ENCODE assay signal across 11 cellular contexts in genomic region chr10:101228682-101229274, GRCh38. TPM values are rescaled to one million over a fixed set of nuclear protein-coding genes. Genes with fewer than 3 reads are reported as not detected.
A peak's percentile ranks its signal among the peaks of the same experiment; 100 is the strongest.
DNase-seq lines count a peak whose midpoint lies in the region; ATAC-seq, FAIRE-seq and TF ChIP-seq lines count a peak whose summit lies in the region.
"Had no signal": no experiment of that assay in that cellular context is flagged by ENCODE, and none has a peak within 500 bp of the region (broad histone marks: within the 10 kb centered on the region; RNA-seq: fewer than 3 reads in every experiment).

No MANE protein-coding gene starts in this region.

- POLR2A ChIA-PET in HEK293 (lab: Yijun Ruan, JAX), result interaction anchor here (0.8 to 2.2 kb wide), 6 partner anchors 8 to 186 kb away, joined by 3 to 11 read pairs (median 4); no protein-coding TSS in a partner anchor

- peak overlapping the region; percentile 67; the same call in 1 of the 2 replicates for H3K27ac ChIP-seq in HEK293 (ENCODE audit: extremely low read depth, low read depth, low read length)
- no peak overlapping the region for H3K27ac ChIP-seq in parathyroid adenoma
- H3K27ac ChIP-seq in kidney (ENCODE audit: low read depth in 2 of 2, low read length in 2 of 2), result no peak overlapping the region
- H3K27ac ChIP-seq: PC-9 had no signal

- H2AFZ ChIP-seq in parathyroid adenoma, result no peak overlapping the region
- H2AFZ ChIP-seq: PC-9 had no signal

- H3K36me3 Mint-ChIP-seq in central memory CD8-positive, alpha-beta T cell (ENCODE audit: insufficient read depth), result peaks cover 5% of the 10 kb centered on the region

- no peak for ATAC-seq in central memory CD8-positive, alpha-beta T cell (replicated peaks; ENCODE audit: extremely low read depth, poor library complexity, severe bottlenecking)
- no peak for ATAC-seq in HG03457 (IDR thresholded peaks at IDR 0.05; ENCODE audit: unreplicated experiment)
- no peak for ATAC-seq in HG03135 (IDR thresholded peaks at IDR 0.05; ENCODE audit: unreplicated experiment)

- H3K4me3 ChIP-seq in HEK293 (ENCODE audit: low read depth, low read length) (peak overlapping the region; percentile 60), parathyroid adenoma (ENCODE audit: low read depth, low read length) (peak overlapping the region; percentile 20), kidney (ENCODE audit: low read length in 2 of 2) (no peak overlapping the region)
- H3K4me3 ChIP-seq: PC-9 had no signal

- H3K9me3 ChIP-seq in HEK293 (ENCODE audit: control insufficient read depth, insufficient read depth, low read depth, low read length) (no peaks in the 10 kb centered on the region), parathyroid adenoma (ENCODE audit: control insufficient read depth, low read length) (no peaks in the 10 kb centered on the region), kidney (ENCODE audit: control insufficient read depth in 1 of 2, low read length in 2 of 2) (no peaks in the 10 kb centered on the region)

- peak overlapping the region; percentile 57 for H3K4me3 Mint-ChIP-seq in central memory CD8-positive, alpha-beta T cell

- H3K36me3 ChIP-seq in HEK293 (ENCODE audit: control insufficient read depth in 2 of 2, insufficient read depth in 1 of 2, low read length in 2 of 2) (peaks cover 0 to 20% of the 10 kb centered on the region in 2 experiments; a peak in 1 of 3 replicates), parathyroid adenoma (ENCODE audit: control insufficient read depth, insufficient read depth, low read length) (no peaks in the 10 kb centered on the region), kidney (ENCODE audit: control insufficient read depth in 1 of 2, insufficient read depth in 2 of 2, low read length in 2 of 2) (no peaks in the 10 kb centered on the region)

- CTCF ChIA-PET in HEK293 (lab: Yijun Ruan, JAX), result interaction anchor here (0.7 to 2.4 kb wide), 7 partner anchors 13 to 238 kb away, joined by 3 to 19 read pairs (median 3); no protein-coding TSS in a partner anchor

- intact Hi-C loops in kidney (cut with DNase I), result no loop called here

- H3K4me1 Mint-ChIP-seq in central memory CD8-positive, alpha-beta T cell, result peaks cover 36% of the 10 kb centered on the region

- H3K79me2 ChIP-seq in parathyroid adenoma, result no peaks in the 10 kb centered on the region

- no peaks in the 10 kb centered on the region for H3K9me3 Mint-ChIP-seq in central memory CD8-positive, alpha-beta T cell

- DNase-seq in DMS53 (lab: John Stamatoyannopoulos, UW) (peak; percentile 48), DMS53 treated with DMSO at 0.1 percent for 48 hours (lab: John Stamatoyannopoulos, UW; ENCODE audit: unreplicated experiment) (no peak), kidney (no peak)
- no peak for DNase-seq in central memory CD8-positive, alpha-beta T cell (ENCODE audit: low spot score in 2 of 2)
- DNase-seq: 8988T, PC-9 had no signal

- no peak overlapping the region for H3K27ac Mint-ChIP-seq in central memory CD8-positive, alpha-beta T cell (ENCODE audit: low read depth)

- H3K27me3 Mint-ChIP-seq in central memory CD8-positive, alpha-beta T cell, result peaks cover 97% of the 10 kb centered on the region

- no peak for FAIRE-seq in kidney (lab: Jason Lieb, UNC)

- peak overlapping the region; percentile 65 for H3K4me2 ChIP-seq in parathyroid adenoma (ENCODE audit: low read length)
- H3K4me2 ChIP-seq: PC-9 had no signal

- H3K9ac ChIP-seq in parathyroid adenoma, result no peak overlapping the region
- H3K9ac ChIP-seq in kidney (ENCODE audit: low read length in 2 of 2), result no peak overlapping the region

- H3K4me1 ChIP-seq in HEK293 (ENCODE audit: control insufficient read depth, insufficient read depth, low read length), result peaks cover 9% of the 10 kb centered on the region
- H3K4me1 ChIP-seq in parathyroid adenoma, result no peaks in the 10 kb centered on the region
- peaks cover 0 to 20% of the 10 kb centered on the region in 2 donors for H3K4me1 ChIP-seq in kidney (ENCODE audit: control insufficient read depth in 1 of 2, insufficient read depth in 1 of 2, low read depth in 1 of 2, low read length in 2 of 2)

- peaks cover 41% of the 10 kb centered on the region for H3K27me3 ChIP-seq in parathyroid adenoma (ENCODE audit: control insufficient read depth, insufficient read depth, low read length)

- TF ChIP-seq CTCF in HEK293 (tag by site-specific recombination; IDR thresholded peaks at IDR 0.05), result 0 out of 2 replicates have a peak, but pooled peaks have one; percentile 16
- no peak for TF ChIP-seq CTCF in parathyroid adenoma (IDR thresholded peaks at IDR 0.05)
- no peak for TF ChIP-seq CTCF in kidney (IDR thresholded peaks at IDR 0.05; ENCODE audit: borderline replicate concordance, extremely low read depth, insufficient read depth)

TF ChIP-seq in HEK293, 187 proteins besides CTCF, POLR2A, EP300 and RAD21:
- no peak for TF ChIP-seq ZNF610 (tag by site-specific recombination; IDR thresholded peaks at IDR 0.05; ENCODE audit: borderline replicate concordance)
- TF ChIP-seq ZSCAN30 (tag by site-specific recombination; IDR thresholded peaks at IDR 0.05), result peak; percentile 50; the same call in 1 of the 2 replicates
- TF ChIP-seq ZNF560 (tag by site-specific recombination; IDR thresholded peaks at IDR 0.05; ENCODE audit: borderline replicate concordance), result no peak
- TF ChIP-seq ZBTB20 (tag by site-specific recombination; IDR thresholded peaks at IDR 0.05), result peak; percentile 94
- TF ChIP-seq, protein P1, sequence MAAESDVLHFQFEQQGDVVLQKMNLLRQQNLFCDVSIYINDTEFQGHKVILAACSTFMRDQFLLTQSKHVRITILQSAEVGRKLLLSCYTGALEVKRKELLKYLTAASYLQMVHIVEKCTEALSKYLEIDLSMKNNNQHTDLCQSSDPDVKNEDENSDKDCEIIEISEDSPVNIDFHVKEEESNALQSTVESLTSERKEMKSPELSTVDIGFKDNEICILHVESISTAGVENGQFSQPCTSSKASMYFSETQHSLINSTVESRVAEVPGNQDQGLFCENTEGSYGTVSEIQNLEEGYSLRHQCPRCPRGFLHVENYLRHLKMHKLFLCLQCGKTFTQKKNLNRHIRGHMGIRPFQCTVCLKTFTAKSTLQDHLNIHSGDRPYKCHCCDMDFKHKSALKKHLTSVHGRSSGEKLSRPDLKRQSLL (tag by site-specific recombination; IDR thresholded peaks at IDR 0.05), result peak; percentile 72
- TF ChIP-seq ZNF660 (tag by site-specific recombination; IDR thresholded peaks at IDR 0.05), result peak; percentile 18; the same call in 1 of the 2 replicates
- TF ChIP-seq, protein P2, sequence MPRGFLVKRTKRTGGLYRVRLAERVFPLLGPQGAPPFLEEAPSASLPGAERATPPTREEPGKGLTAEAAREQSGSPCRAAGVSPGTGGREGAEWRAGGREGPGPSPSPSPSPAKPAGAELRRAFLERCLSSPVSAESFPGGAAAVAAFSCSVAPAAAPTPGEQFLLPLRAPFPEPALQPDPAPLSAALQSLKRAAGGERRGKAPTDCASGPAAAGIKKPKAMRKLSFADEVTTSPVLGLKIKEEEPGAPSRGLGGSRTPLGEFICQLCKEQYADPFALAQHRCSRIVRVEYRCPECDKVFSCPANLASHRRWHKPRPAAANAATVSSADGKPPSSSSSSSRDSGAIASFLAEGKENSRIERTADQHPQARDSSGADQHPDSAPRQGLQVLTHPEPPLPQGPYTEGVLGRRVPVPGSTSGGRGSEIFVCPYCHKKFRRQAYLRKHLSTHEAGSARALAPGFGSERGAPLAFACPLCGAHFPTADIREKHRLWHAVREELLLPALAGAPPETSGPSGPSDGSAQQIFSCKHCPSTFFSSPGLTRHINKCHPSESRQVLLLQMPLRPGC (tag by site-specific recombination; IDR thresholded peaks at IDR 0.05), result no peak
TF ChIP-seq in HEK293: peak in this region for 4.

RNA-seq across cellular contexts. Expression of gene LBX1, which starts 0.5 kb away (rescaled TPM):
- not detected for total RNA-seq in kidney
- not detected for polyA plus RNA-seq in kidney (ENCODE audit: insufficient read depth, low read depth, low replicate concordance)
- total RNA-seq: omental fat pad, PC-9 had no signal

Comparison
In these comparisons a context has a peak if more than half of its experiments do, and no peak if none do; other contexts are left out.
1. H3K4me3 ChIP-seq: peak in HEK293 (single experiment) and parathyroid adenoma (single experiment); none in kidney (0 of 2).